Comparison of ENCODE assay signal across 8 cellular contexts in genomic region chr12:1488908-1489381, GRCh38.
DNase-seq lines count a peak whose midpoint lies in the region; TF ChIP-seq lines count a peak whose summit lies in the region.

No MANE protein-coding gene starts in this region.

- H3K4me2 ChIP-seq in mammary epithelial cell (ENCODE audit: insufficient read depth, low read depth, low read length): peak overlapping the region; percentile 8

- H3K9me3 Mint-ChIP-seq in neural crest cell: peaks cover 2% of the 10 kb centered on the region

- H3K36me3 Mint-ChIP-seq in neural crest cell (ENCODE audit: low read depth): peaks cover 15% of the 10 kb centered on the region

- in situ Hi-C loops in mammary epithelial cell (cut with MboI; ENCODE audit: low sequenced_read_pairs in 2 of 2): no loop called here
- in situ Hi-C loops in brain microvascular endothelial cell (cut with HindIII; ENCODE audit: low pct_ligation_motif_present, low sequenced_read_pairs): no loop called here

- WGBS in mammary epithelial cell (ENCODE audit: low coverage, missing lambda C conversion rate): 19% methylated on average over 13 of the region's 13 CpGs

- intact Hi-C loops in mammary epithelial cell (cut with micrococcal nuclease): no loop called here

- H3K9me3 ChIP-seq in mammary epithelial cell (replicated peaks; ENCODE audit: insufficient read depth, low read length): no peaks in the 10 kb centered on the region

- no peaks in the 10 kb centered on the region for H3K27me3 ChIP-seq in mammary epithelial cell (ENCODE audit: insufficient read depth, low read length)
- no peaks in the 10 kb centered on the region for H3K27me3 ChIP-seq in brain microvascular endothelial cell (replicated peaks)

- no peaks in the 10 kb centered on the region for H3K27me3 Mint-ChIP-seq in neural crest cell (ENCODE audit: low read depth)

- CTCF ChIA-PET in mammary epithelial cell (lab: Charles Lee; ENCODE audit: low non-redundant PET): interaction anchor here (0.6 kb wide), 1 partner anchor 21 kb away, joined by 3 read pairs; no protein-coding TSS in a partner anchor

- H3K4me3 Mint-ChIP-seq in neural crest cell: no peak overlapping the region

- TF ChIP-seq CTCF in mammary epithelial cell (conservative IDR thresholded peaks at IDR 0.05 in 1 of 2, IDR thresholded peaks at IDR 0.05 in 1 of 2; ENCODE audit: extremely low read depth in 1 of 2, insufficient read depth in 1 of 2, low read depth in 1 of 2, low read length in 2 of 2): no peak
- TF ChIP-seq CTCF in neural crest cell (conservative IDR thresholded peaks at IDR 0.05): no peak
- no peak for TF ChIP-seq CTCF in brain microvascular endothelial cell (IDR thresholded peaks at IDR 0.05; ENCODE audit: low read depth, low read length, missing control alignments)

- H3K27ac ChIP-seq in mammary epithelial cell (ENCODE audit: insufficient read depth, low read depth, low read length): peak overlapping the region; percentile 42
- H3K27ac ChIP-seq in brain microvascular endothelial cell: no peak overlapping the region

- H3K4me1 Mint-ChIP-seq in neural crest cell: peaks cover 12% of the 10 kb centered on the region

- no peaks in the 10 kb centered on the region for H4K20me1 ChIP-seq in mammary epithelial cell (ENCODE audit: insufficient read depth, low read length)

- dilution Hi-C loops in mammary epithelial cell (cut with HindIII; ENCODE audit: low sequenced_read_pairs): no loop called here

- DNase-seq in Daoy (ENCODE audit: low read depth): peak; percentile 37
- peak; percentile 68 for DNase-seq in MV-4-11 (lab: John Stamatoyannopoulos, UW)
- DNase-seq in mammary epithelial cell: peak; percentile 25
- DNase-seq in neural crest cell (ENCODE audit: low read depth, low spot score): no peak
- DNase-seq in NCI-H187 treated with DMSO at 0.1 percent for 48 hours (lab: John Stamatoyannopoulos, UW): no peak
- DNase-seq in NCI-H2196 treated with DMSO at 0.1 percent for 48 hours (lab: John Stamatoyannopoulos, UW; ENCODE audit: unreplicated experiment): no peak
- no peak for DNase-seq in brain microvascular endothelial cell
- no peak for DNase-seq in hepatic stellate cell (ENCODE audit: low spot score)

- H3K36me3 ChIP-seq in mammary epithelial cell (ENCODE audit: insufficient read depth, low read length) (no peaks in the 10 kb centered on the region), brain microvascular endothelial cell (replicated peaks) (no peaks in the 10 kb centered on the region)

- no peaks in the 10 kb centered on the region for H3K79me2 ChIP-seq in mammary epithelial cell (ENCODE audit: insufficient read depth, low read length)

- H3K27ac Mint-ChIP-seq in neural crest cell (ENCODE audit: unreplicated experiment): peak overlapping the region; percentile 15

- H3K4me3 ChIP-seq in mammary epithelial cell (replicated peaks in 1 of 3; ENCODE audit: insufficient read depth in 1 of 3, low read depth in 2 of 3, low read length in 3 of 3): no peak overlapping the region
- no peak overlapping the region for H3K4me3 ChIP-seq in brain microvascular endothelial cell (ENCODE audit: low read depth, low read length)

- H3K9ac ChIP-seq in mammary epithelial cell (ENCODE audit: insufficient read depth, low read length): no peak overlapping the region

- H2AFZ ChIP-seq in mammary epithelial cell (ENCODE audit: low read depth, low read length): peak overlapping the region; percentile 78

- BruUV-seq in mammary epithelial cell (replicated peaks; lab: Mats Ljungman, UMichigan): no TSS peak

- H3K4me1 ChIP-seq in mammary epithelial cell (ENCODE audit: insufficient read depth, low read length): peaks cover 13% of the 10 kb centered on the region

Comparison
In these comparisons a context has a peak if more than half of its experiments do, and no peak if none do; other contexts are left out.
1. DNase-seq: peak in Daoy (single experiment), MV-4-11 (single experiment) and mammary epithelial cell (single experiment); none in neural crest cell (single experiment), NCI-H187 treated with DMSO at 0.1 percent for 48 hours (single experiment), NCI-H2196 treated with DMSO at 0.1 percent for 48 hours (single experiment), brain microvascular endothelial cell (single experiment) and hepatic stellate cell (single experiment).